ENCODE assay signal across 12 cellular contexts in the genomic region with DNA sequence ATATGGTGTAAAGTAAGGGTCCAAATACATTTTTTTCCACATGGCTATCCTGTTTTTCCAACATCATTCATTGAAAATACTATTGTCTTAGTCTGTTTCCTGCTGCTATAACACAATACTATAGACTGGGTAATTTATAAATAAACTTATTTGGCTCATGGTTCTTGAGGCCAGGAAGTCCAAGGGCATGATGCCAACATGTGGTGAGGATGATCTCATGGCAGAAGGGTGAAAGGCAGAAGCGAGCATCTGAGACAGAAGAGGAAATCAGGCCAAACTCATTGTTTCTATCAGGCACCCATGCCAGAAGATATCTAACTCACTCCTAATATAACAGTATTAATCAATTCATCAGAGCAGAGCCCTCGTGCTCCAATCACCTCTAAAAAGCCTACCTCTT. TPM values are rescaled to one million over a fixed set of nuclear protein-coding genes. Genes with fewer than 3 reads are reported as not detected.
DNase-seq lines count a peak whose midpoint lies in the region; ATAC-seq lines count a peak whose summit lies in the region.
"Had no signal": no experiment of that assay in that cellular context is flagged by ENCODE, and none has a peak within 500 bp of the region (broad histone marks: within the 10 kb centered on the region; RNA-seq: fewer than 3 reads in every experiment).

No MANE protein-coding gene starts in this region.

- H3K27me3 Mint-ChIP-seq in CD4-positive, CD25-positive, alpha-beta regulatory T cell, result peaks cover 5% of the 10 kb centered on the region
- no peaks in the 10 kb centered on the region for H3K27me3 Mint-ChIP-seq in activated CD4-positive, alpha-beta memory T cell treated with anti-CD3 and anti-CD28 coated beads for 36 hours

- no peaks in the 10 kb centered on the region for H3K36me3 Mint-ChIP-seq in CD4-positive, CD25-positive, alpha-beta regulatory T cell
- H3K36me3 Mint-ChIP-seq in activated CD4-positive, alpha-beta memory T cell treated with anti-CD3 and anti-CD28 coated beads for 36 hours, result no peaks in the 10 kb centered on the region

- no peaks in the 10 kb centered on the region for H3K4me1 ChIP-seq in CD4-positive, CD25-positive, alpha-beta regulatory T cell (ENCODE audit: control insufficient read depth, insufficient read depth, low read length, poor library complexity, severe bottlenecking)
- H3K4me1 ChIP-seq in right cardiac atrium (ENCODE audit: control insufficient read depth, insufficient read depth, low read length), result peaks cover 2% of the 10 kb centered on the region
- H3K4me1 ChIP-seq: HAP-1, uterus had no signal

- peaks cover 0 to 2% (median 0%) of the 10 kb centered on the region in 7 donors for H3K9me3 Mint-ChIP-seq in CD4-positive, CD25-positive, alpha-beta regulatory T cell
- H3K9me3 Mint-ChIP-seq in activated CD4-positive, alpha-beta memory T cell treated with anti-CD3 and anti-CD28 coated beads for 36 hours, result no peaks in the 10 kb centered on the region

- no peak overlapping the region for H3K27ac ChIP-seq in CD4-positive, CD25-positive, alpha-beta regulatory T cell (ENCODE audit: insufficient read depth, low read length, poor library complexity, severe bottlenecking)
- no peak overlapping the region for H3K27ac ChIP-seq in right cardiac atrium (ENCODE audit: low read length)
- H3K27ac ChIP-seq: uterus had no signal

- peak in 2 of 3 donors; percentile 29 to 31 for DNase-seq in CD4-positive, CD25-positive, alpha-beta regulatory T cell
- DNase-seq in HS-5 (ENCODE audit: low read depth) (peak; percentile 69), right cardiac atrium (peak in 2 of 3 donors; percentile 32 to 64), superior temporal gyrus (ENCODE audit: extremely low spot score) (no peak)
- DNase-seq in activated CD4-positive, alpha-beta memory T cell treated with anti-CD3 and anti-CD28 coated beads for 36 hours, result peak; percentile 48
- DNase-seq: kidney glomerular epithelial cell, NCI-H1105 had no signal

- no peaks in the 10 kb centered on the region for H3K9me3 ChIP-seq in CD4-positive, CD25-positive, alpha-beta regulatory T cell (ENCODE audit: control insufficient read depth in 2 of 2, low read length in 2 of 2)
- no peaks in the 10 kb centered on the region for H3K9me3 ChIP-seq in right cardiac atrium (ENCODE audit: control insufficient read depth, low read length)
- H3K9me3 ChIP-seq: HAP-1, uterus had no signal

- intact Hi-C loops in activated CD4-positive, alpha-beta memory T cell treated with anti-CD3 and anti-CD28 coated beads for 36 hours (cut with micrococcal nuclease), result no loop called here
- intact Hi-C loops in right cardiac atrium (cut with DNase I), result no loop called here

- 43% methylated on average over 2 of the region's 2 CpGs for WGBS in right cardiac atrium

- no peak overlapping the region for H3K4me3 Mint-ChIP-seq in CD4-positive, CD25-positive, alpha-beta regulatory T cell
- H3K4me3 Mint-ChIP-seq in activated CD4-positive, alpha-beta memory T cell treated with anti-CD3 and anti-CD28 coated beads for 36 hours, result peak overlapping the region; percentile 18

- POLR2A ChIA-PET in activated CD4-positive, alpha-beta memory T cell treated with anti-CD3 and anti-CD28 coated beads for 36 hours (lab: Charles Lee), result no interaction called here

- peaks cover 0 to 10% (median 4%) of the 10 kb centered on the region in 4 donors for H3K4me1 Mint-ChIP-seq in CD4-positive, CD25-positive, alpha-beta regulatory T cell
- peaks cover 8% of the 10 kb centered on the region for H3K4me1 Mint-ChIP-seq in activated CD4-positive, alpha-beta memory T cell treated with anti-CD3 and anti-CD28 coated beads for 36 hours (ENCODE audit: low read depth)

- no peak overlapping the region for H3K4me3 ChIP-seq in CD4-positive, CD25-positive, alpha-beta regulatory T cell (ENCODE audit: low read depth, low read length)
- no peak overlapping the region for H3K4me3 ChIP-seq in right cardiac atrium (ENCODE audit: low read length)
- H3K4me3 ChIP-seq: HAP-1, uterus had no signal

- no peaks in the 10 kb centered on the region for H3K27me3 ChIP-seq in CD4-positive, CD25-positive, alpha-beta regulatory T cell (ENCODE audit: control insufficient read depth, insufficient read depth, low read length)
- H3K27me3 ChIP-seq in right cardiac atrium (ENCODE audit: control insufficient read depth, insufficient read depth), result no peaks in the 10 kb centered on the region
- H3K27me3 ChIP-seq: uterus had no signal

- peak; percentile 52 to 64 for ATAC-seq in CD4-positive, CD25-positive, alpha-beta regulatory T cell (ENCODE audit: low read depth in 2 of 2)
- ATAC-seq in right cardiac atrium, result peak; percentile 26 to 50
- no peak for ATAC-seq in GM21619 (IDR thresholded peaks at IDR 0.05; ENCODE audit: unreplicated experiment)
- no peak for ATAC-seq in GM18519 (IDR thresholded peaks at IDR 0.05; ENCODE audit: low FRiP score, unreplicated experiment)
- ATAC-seq in GM21529 (IDR thresholded peaks at IDR 0.05; ENCODE audit: unreplicated experiment), result no peak

- H3K27ac Mint-ChIP-seq in CD4-positive, CD25-positive, alpha-beta regulatory T cell, result peak overlapping the region in 2 of 3 donors; percentile 33 to 58
- no peak overlapping the region for H3K27ac Mint-ChIP-seq in activated CD4-positive, alpha-beta memory T cell treated with anti-CD3 and anti-CD28 coated beads for 36 hours

- no peaks in the 10 kb centered on the region for H3K36me3 ChIP-seq in CD4-positive, CD25-positive, alpha-beta regulatory T cell (ENCODE audit: control insufficient read depth, insufficient read depth, low read length)
- H3K36me3 ChIP-seq: HAP-1, uterus had no signal

- CTCF ChIA-PET in activated CD4-positive, alpha-beta memory T cell treated with anti-CD3 and anti-CD28 coated beads for 36 hours (lab: Charles Lee), result interaction anchor here (1.6 kb wide), 1 partner anchor 10 kb away, joined by 3 read pairs; no protein-coding TSS in a partner anchor

RNA-seq across cellular contexts. Expression of a gene that starts 42.6 kb away (rescaled TPM):
- 7.0 TPM for total RNA-seq in CD4-positive, CD25-positive, alpha-beta regulatory T cell
- 1 to 10 TPM; 4.1 to 9.0 (median 5.2) TPM for polyA plus RNA-seq in CD4-positive, CD25-positive, alpha-beta regulatory T cell
- 1 to 10 TPM; 2.2 to 2.6 TPM for total RNA-seq in activated CD4-positive, alpha-beta memory T cell treated with anti-CD3 and anti-CD28 coated beads for 36 hours
- total RNA-seq in right cardiac atrium, result under 1 TPM in 2 of 4 donors, not detected in 2; 0.20 to 0.21 TPM
- polyA plus RNA-seq in right cardiac atrium, result 0.09 TPM

Comparison
In these comparisons a context has a peak if more than half of its experiments do, and no peak if none do; other contexts are left out.
1. ATAC-seq: peak in CD4-positive, CD25-positive, alpha-beta regulatory T cell (2 of 2) and right cardiac atrium (2 of 2); none in GM21619 (single experiment), GM18519 (single experiment) and GM21529 (single experiment).